11 cellular contexts compared by ENCODE assay signal in the genomic region with DNA sequence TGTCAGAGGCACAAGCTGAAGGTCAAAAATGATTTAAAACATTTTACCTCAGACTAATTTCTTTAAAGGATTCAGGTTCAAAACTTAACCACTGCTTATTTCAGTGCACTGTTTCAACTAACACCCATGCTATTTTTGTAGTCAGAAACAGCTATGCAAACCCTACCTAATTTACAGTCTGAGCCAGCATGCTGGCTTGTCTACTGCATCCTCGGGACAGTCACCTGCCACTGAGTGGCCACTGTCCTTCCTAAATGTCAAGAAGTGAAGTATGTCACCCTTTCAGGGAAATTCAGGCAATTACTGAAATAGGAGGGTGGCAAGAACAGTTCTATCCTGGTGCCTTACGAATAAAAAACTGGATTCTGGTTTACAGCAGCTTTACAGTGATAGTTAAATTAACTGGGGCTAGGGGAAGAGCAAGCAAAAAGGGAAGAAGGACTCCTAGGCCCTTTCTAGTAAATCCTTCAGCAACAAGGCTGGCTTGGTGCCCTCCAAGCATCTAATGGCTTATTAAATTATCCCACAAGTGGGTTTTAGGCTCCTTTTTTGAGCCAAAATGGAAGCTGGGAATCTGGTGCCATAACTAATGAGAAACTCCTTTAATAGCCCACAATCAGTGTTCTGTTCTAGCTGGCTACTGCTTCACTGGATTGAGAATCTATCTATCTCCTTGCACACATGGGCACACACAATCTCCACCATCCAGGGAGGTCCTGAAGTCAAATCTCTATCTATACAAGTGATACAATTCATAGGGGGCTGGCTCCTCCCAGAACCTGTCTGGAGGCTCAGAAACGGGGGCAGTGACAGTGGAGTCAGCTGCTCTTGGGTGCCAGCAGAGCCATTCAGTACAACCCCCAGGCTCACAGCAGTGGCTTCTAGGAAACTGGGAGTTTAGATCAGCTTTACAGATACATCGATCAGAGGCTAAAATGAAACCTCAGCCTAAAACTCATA. TPM values are rescaled to one million over a fixed set of nuclear protein-coding genes. Genes with fewer than 3 reads are reported as not detected.
DNase-seq lines count a peak whose midpoint lies in the region; ATAC-seq, FAIRE-seq and TF ChIP-seq lines count a peak whose summit lies in the region.
"Had no signal": no experiment of that assay in that cellular context is flagged by ENCODE, and none has a peak within 500 bp of the region (broad histone marks: within the 10 kb centered on the region; RNA-seq: fewer than 3 reads in every experiment).

No MANE protein-coding gene starts in this region.

- no peaks in the 10 kb centered on the region for H3K9me3 ChIP-seq in astrocyte (ENCODE audit: insufficient read depth, low read depth, low read length)
- no peaks in the 10 kb centered on the region for H3K9me3 ChIP-seq in mesenchymal stem cell (ENCODE audit: control insufficient read depth, low read length)
- no peaks in the 10 kb centered on the region for H3K9me3 ChIP-seq in prostate gland

- H3K27ac Mint-ChIP-seq in stimulated activated naive CD8-positive, alpha-beta T cell treated with anti-CD3 and anti-CD28 coated beads, Interleukin-15, Interleukin-2, amounts not matched to agents 100 ng/mL and 50 ng/mL, for 24 hours: peak overlapping the region; percentile 72
- H3K27ac Mint-ChIP-seq in astrocyte (ENCODE audit: unreplicated experiment): peak overlapping the region; percentile 16
- H3K27ac Mint-ChIP-seq in glutamatergic neuron (ENCODE audit: unreplicated experiment): no peak overlapping the region

- no peak overlapping the region for H3K18ac ChIP-seq in mesenchymal stem cell (ENCODE audit: low read depth in 1 of 2, low read length in 2 of 2)

- no peak overlapping the region for H3K14ac ChIP-seq in mesenchymal stem cell (ENCODE audit: low read length in 2 of 2)

- no peak overlapping the region for H2BK120ac ChIP-seq in mesenchymal stem cell (ENCODE audit: low read depth, low read length)

- H3K79me1 ChIP-seq in mesenchymal stem cell (replicated peaks; ENCODE audit: low read length, poor library complexity, severe bottlenecking): peaks cover 1% of the 10 kb centered on the region

- no peaks in the 10 kb centered on the region for H3K27me3 Mint-ChIP-seq in stimulated activated naive CD8-positive, alpha-beta T cell treated with anti-CD3 and anti-CD28 coated beads, Interleukin-15, Interleukin-2, amounts not matched to agents 100 ng/mL and 50 ng/mL, for 24 hours
- H3K27me3 Mint-ChIP-seq in astrocyte (ENCODE audit: low read depth, unreplicated experiment) (no peaks in the 10 kb centered on the region), glutamatergic neuron (ENCODE audit: unreplicated experiment) (peaks cover 14% of the 10 kb centered on the region)

- H3K9ac ChIP-seq in astrocyte (ENCODE audit: low read length) (no peak overlapping the region), mesenchymal stem cell (ENCODE audit: low read length) (peak overlapping the region; percentile 40)

- H3K4me1 Mint-ChIP-seq in stimulated activated naive CD8-positive, alpha-beta T cell treated with anti-CD3 and anti-CD28 coated beads, Interleukin-15, Interleukin-2, amounts not matched to agents 100 ng/mL and 50 ng/mL, for 24 hours (ENCODE audit: low read depth): peaks cover 66% of the 10 kb centered on the region
- peaks cover 34% of the 10 kb centered on the region for H3K4me1 Mint-ChIP-seq in astrocyte (ENCODE audit: low read depth, unreplicated experiment)
- H3K4me1 Mint-ChIP-seq in glutamatergic neuron (ENCODE audit: low read depth, unreplicated experiment): peaks cover 12% of the 10 kb centered on the region

- no peak overlapping the region for H2AK5ac ChIP-seq in mesenchymal stem cell (ENCODE audit: low read length, severe bottlenecking)

- H3K4me3 Mint-ChIP-seq in stimulated activated naive CD8-positive, alpha-beta T cell treated with anti-CD3 and anti-CD28 coated beads, Interleukin-15, Interleukin-2, amounts not matched to agents 100 ng/mL and 50 ng/mL, for 24 hours: no peak overlapping the region
- H3K4me3 Mint-ChIP-seq in astrocyte (ENCODE audit: unreplicated experiment) (no peak overlapping the region), glutamatergic neuron (ENCODE audit: unreplicated experiment) (no peak overlapping the region)

- FAIRE-seq in astrocyte (lab: Jason Lieb, UNC): no peak

- intact Hi-C loops in prostate gland (cut with DNase I): no loop called here

- no peak for DNase-seq in stimulated activated naive CD8-positive, alpha-beta T cell treated with anti-CD3 and anti-CD28 coated beads, Interleukin-15, Interleukin-2, amounts not matched to agents 100 U/mL and 50 U/mL, for 24 hours
- DNase-seq in astrocyte (ENCODE audit: low read depth) (no peak), mesenchymal stem cell (no peak), NCI-H526 treated with DMSO at 0.1 percent for 48 hours (lab: John Stamatoyannopoulos, UW) (no peak), glutamatergic neuron (no peak), prostate gland (ENCODE audit: low spot score) (no peak)
- DNase-seq: COR-L47; midbrain; stimulated activated CD4-positive, alpha-beta T cell treated with anti-CD3 and anti-CD28 coated beads, Interleukin-2, amount 100 ng/mL, for 48 hours had no signal

- H3K27me3 ChIP-seq in astrocyte (ENCODE audit: insufficient read depth, low read length) (no peaks in the 10 kb centered on the region), mesenchymal stem cell (ENCODE audit: control insufficient read depth in 1 of 2, insufficient read depth in 1 of 2, low read length in 2 of 2) (no peaks in the 10 kb centered on the region), prostate gland (replicated peaks; ENCODE audit: insufficient read depth) (no peaks in the 10 kb centered on the region)

- H3K4me2 ChIP-seq in astrocyte (ENCODE audit: low read length) (no peak overlapping the region), mesenchymal stem cell (ENCODE audit: low read length, poor library complexity, severe bottlenecking) (no peak overlapping the region)

- peaks cover 58% of the 10 kb centered on the region for H3K36me3 Mint-ChIP-seq in stimulated activated naive CD8-positive, alpha-beta T cell treated with anti-CD3 and anti-CD28 coated beads, Interleukin-15, Interleukin-2, amounts not matched to agents 100 ng/mL and 50 ng/mL, for 24 hours (ENCODE audit: low read depth)
- H3K36me3 Mint-ChIP-seq in astrocyte (ENCODE audit: low read depth, unreplicated experiment) (peaks cover 13% of the 10 kb centered on the region), glutamatergic neuron (ENCODE audit: unreplicated experiment) (no peaks in the 10 kb centered on the region)

- no peaks in the 10 kb centered on the region for H3K9me3 Mint-ChIP-seq in stimulated activated naive CD8-positive, alpha-beta T cell treated with anti-CD3 and anti-CD28 coated beads, Interleukin-15, Interleukin-2, amounts not matched to agents 100 ng/mL and 50 ng/mL, for 24 hours
- H3K9me3 Mint-ChIP-seq in astrocyte (ENCODE audit: unreplicated experiment) (no peaks in the 10 kb centered on the region), glutamatergic neuron (ENCODE audit: unreplicated experiment) (peaks cover 9% of the 10 kb centered on the region)

- no peak for TF ChIP-seq POLR2A in prostate gland (IDR thresholded peaks at IDR 0.05)

- peaks cover 40% of the 10 kb centered on the region for H3K79me2 ChIP-seq in astrocyte (ENCODE audit: insufficient read depth, low read length)

- H4K20me1 ChIP-seq in astrocyte (ENCODE audit: insufficient read depth, low read length): peaks cover 87% of the 10 kb centered on the region

- H3K36me3 ChIP-seq in astrocyte (ENCODE audit: insufficient read depth, low read length) (peaks cover 52% of the 10 kb centered on the region), mesenchymal stem cell (ENCODE audit: control insufficient read depth in 1 of 2, insufficient read depth in 2 of 2, low read depth in 1 of 2, low read length in 2 of 2) (peaks cover 57 to 90% of the 10 kb centered on the region in 2 experiments), prostate gland (peaks cover 6 to 16% of the 10 kb centered on the region in 2 donors)

- H3K4ac ChIP-seq in mesenchymal stem cell (ENCODE audit: low read depth in 1 of 2, low read length in 2 of 2): no peak overlapping the region

- TF ChIP-seq CTCF in astrocyte (IDR thresholded peaks at IDR 0.05; ENCODE audit: insufficient read depth, low read depth, low read length): no peak
- no peak for TF ChIP-seq CTCF in glutamatergic neuron (IDR thresholded peaks at IDR 0.05; ENCODE audit: partially characterized antibody, unreplicated experiment)
- TF ChIP-seq CTCF in prostate gland (IDR thresholded peaks at IDR 0.05): no peak

- H3K23ac ChIP-seq in mesenchymal stem cell (ENCODE audit: low read length in 2 of 2): peak overlapping the region in 1 of 2 experiments; percentile 91

- no peak overlapping the region for H2BK15ac ChIP-seq in mesenchymal stem cell (ENCODE audit: low read depth, poor library complexity, severe bottlenecking)

- 88% methylated on average over 3 of the region's 4 CpGs for WGBS in mesenchymal stem cell
- 67% methylated on average over 4 of the region's 4 CpGs for WGBS in prostate gland

- H4K8ac ChIP-seq in mesenchymal stem cell (ENCODE audit: low read length): no peak overlapping the region

- no peak overlapping the region for H4K91ac ChIP-seq in mesenchymal stem cell (ENCODE audit: low read length)

- no peak for ATAC-seq in stimulated activated naive CD8-positive, alpha-beta T cell treated with anti-CD3 and anti-CD28 coated beads, Interleukin-15, Interleukin-2, amounts not matched to agents 100 U/mL and 50 U/mL, for 24 hours
- no peak for ATAC-seq in HG03378 (IDR thresholded peaks at IDR 0.05; ENCODE audit: unreplicated experiment)

- H3K4me1 ChIP-seq in astrocyte (ENCODE audit: insufficient read depth, low read length) (peaks cover 24% of the 10 kb centered on the region), mesenchymal stem cell (ENCODE audit: control insufficient read depth, insufficient read depth, low read depth, low read length) (peaks cover 42% of the 10 kb centered on the region), prostate gland (replicated peaks) (peaks cover 5% of the 10 kb centered on the region)

- H3K4me3 ChIP-seq in astrocyte (ENCODE audit: insufficient read depth, low read depth, low read length) (no peak overlapping the region), mesenchymal stem cell (ENCODE audit: insufficient read depth in 1 of 2, low read depth in 1 of 2, low read length in 2 of 2) (no peak overlapping the region), prostate gland (no peak overlapping the region)

- H2AFZ ChIP-seq in astrocyte (ENCODE audit: low read depth, low read length) (no peak overlapping the region), mesenchymal stem cell (ENCODE audit: low read depth, low read length) (no peak overlapping the region)

- H2BK12ac ChIP-seq in mesenchymal stem cell (ENCODE audit: low read length in 2 of 2): no peak overlapping the region

- H2BK5ac ChIP-seq in mesenchymal stem cell (ENCODE audit: low read depth, low read length, poor library complexity, severe bottlenecking): no peak overlapping the region

- H3K27ac ChIP-seq in astrocyte (ENCODE audit: low read depth, low read length) (no peak overlapping the region), mesenchymal stem cell (ENCODE audit: low read length, poor library complexity, severe bottlenecking) (peak overlapping the region; percentile 57), prostate gland (no peak overlapping the region)

RNA-seq across cellular contexts. Expression of gene SH2B3, which starts 43.4 kb away (rescaled TPM):
- total RNA-seq in astrocyte (23.6 and 26.1 TPM in 2 replicates), glutamatergic neuron (ENCODE audit: unreplicated experiment) (18.1 TPM), prostate gland (10 to 100 TPM; 13.3 to 34.8 TPM)
- 50.8 TPM for polyA plus RNA-seq in mesenchymal stem cell (2013, experiment 1 of 2)
- polyA plus RNA-seq in mesenchymal stem cell (2013, experiment 2 of 2): 50.3 TPM
